In genomic region chr1:935751-936231, GRCh38 we compare ENCODE assay signal across 8 cellular contexts. TPM values are rescaled to one million over a fixed set of nuclear protein-coding genes. Genes with fewer than 3 reads are reported as not detected.
A peak's percentile ranks its signal among the peaks of the same experiment; 100 is the strongest.
DNase-seq lines count a peak whose midpoint lies in the region; ATAC-seq and TF ChIP-seq lines count a peak whose summit lies in the region.
"Had no signal": no experiment of that assay in that cellular context is flagged by ENCODE, and none has a peak within 500 bp of the region (broad histone marks: within the 10 kb centered on the region; RNA-seq: fewer than 3 reads in every experiment).

No MANE protein-coding gene starts in this region.

- H3K36me3 ChIP-seq in lower lobe of right lung, result no peaks in the 10 kb centered on the region

- intact Hi-C loops in lower lobe of right lung (cut with DNase I), result no loop called here

- H3K4me1 ChIP-seq in lower lobe of right lung, result peaks cover 17% of the 10 kb centered on the region

- TF ChIP-seq CTCF in lower lobe of right lung (IDR thresholded peaks at IDR 0.05), result no peak

- H3K27me3 ChIP-seq in lower lobe of right lung (ENCODE audit: low read depth), result peaks cover 77% of the 10 kb centered on the region

- H3K4me3 ChIP-seq in lower lobe of right lung, result no peak overlapping the region

- no peak overlapping the region for H3K27ac ChIP-seq in lower lobe of right lung

- ATAC-seq in lower lobe of right lung, result no peak
- no peak for ATAC-seq in GM21825 (IDR thresholded peaks at IDR 0.05; ENCODE audit: unreplicated experiment)

- H3K9me3 ChIP-seq in lower lobe of right lung, result no peaks in the 10 kb centered on the region

- DNase-seq in COR-L47 (lab: John Stamatoyannopoulos, UW), result peak; percentile 94
- DNase-seq in NCI-H128 (lab: John Stamatoyannopoulos, UW; ENCODE audit: unreplicated experiment), result peak; percentile 73
- DNase-seq in astrocyte of the hippocampus (ENCODE audit: low read depth, low spot score), result peak; percentile 64
- DNase-seq in lower lobe of right lung, result no peak
- DNase-seq in C1 segment of cervical spinal cord (lab: John Stamatoyannopoulos, UW), result no peak
- DNase-seq: activated gamma-delta T cell treated with Interleukin-2 at 50 U/mL for 16 hours, occipital lobe had no signal

RNA-seq across cellular contexts. Expression of gene SAMD11, which starts 12.1 kb away (rescaled TPM):
- 2.2 TPM for total RNA-seq in lower lobe of right lung

RNA-seq across cellular contexts. Expression of gene NOC2L, which starts 23.3 kb away (rescaled TPM):
- total RNA-seq in lower lobe of right lung, result 46.5 TPM

RNA-seq across cellular contexts. Expression of gene KLHL17, which starts 24.6 kb away (rescaled TPM):
- 17.0 TPM for total RNA-seq in lower lobe of right lung

RNA-seq across cellular contexts. Expression of gene PLEKHN1, which starts 30.5 kb away (rescaled TPM):
- total RNA-seq in lower lobe of right lung, result 1.2 TPM
- total RNA-seq: occipital lobe had no signal

RNA-seq across cellular contexts. Expression of gene PERM1, which starts 46.1 kb away (rescaled TPM):
- total RNA-seq in lower lobe of right lung, result not detected

Comparison
In these comparisons a context has a peak if more than half of its experiments do, and no peak if none do; other contexts are left out.
1. DNase-seq: peak in COR-L47 (single experiment), NCI-H128 (single experiment) and astrocyte of the hippocampus (single experiment); none in lower lobe of right lung (single experiment) and C1 segment of cervical spinal cord (0 of 14).